Comparison of ENCODE assay signal across 28 cellular contexts in genomic region chr7:66751945-66752344, GRCh38.
"Had no signal": no experiment of that assay in that cellular context is flagged by ENCODE, and none has a peak within 500 bp of the region (broad histone marks: within the 10 kb centered on the region; RNA-seq: fewer than 3 reads in every experiment).

No MANE protein-coding gene starts in this region.

- DNase-seq: activated CD4-positive, alpha-beta T cell treated with anti-CD3 and anti-CD28 coated beads, Interleukin-2, amount 10 ng/mL, durations not matched to agents 24 days and 14 days; activated CD4-positive, alpha-beta T cell treated with anti-CD3 and anti-CD28 coated beads, Interleukin-2, amount 50 U/mL, for 4 hours; activated CD8-positive, alpha-beta T cell treated with anti-CD3 and anti-CD28 coated beads for 36 hours; activated gamma-delta T cell; activated naive CD4-positive, alpha-beta T cell treated with Interleukin-2 at 50 U/mL for 16 hours; activated T-cell treated with anti-CD3 and anti-CD28 coated beads, Interleukin-2, amount 50 U/mL, for 1 hour; activated T-cell treated with anti-CD3 and anti-CD28 coated beads, Interleukin-2, amount 50 U/mL, for 72 hours; anterior cingulate cortex; caudate nucleus; MM.1S; MV-4-11; NCI-H1092; NCI-H1436 treated with DMSO at 0.1 percent for 48 hours; NCI-H1694 treated with DMSO at 0.1 percent for 48 hours; NCI-H2029; NCI-H510A; NCI-H526; NCI-H748 treated with DMSO at 0.1 percent for 48 hours; NK-92 treated with Interleukin-12 subunit alpha and Interleukin-12 subunit beta, amount 100 ng/mL, for 24 hours; PC-3; Peyer's patch; RPMI8226; SIG-M5 had no signal

- H3K27me3 Mint-ChIP-seq: activated CD4-positive, alpha-beta T cell treated with anti-CD3 and anti-CD28 coated beads, Interleukin-2, amount 10 ng/mL, durations not matched to agents 24 days and 14 days; activated CD8-positive, alpha-beta T cell treated with anti-CD3 and anti-CD28 coated beads for 36 hours; brain had no signal

- H3K27ac Mint-ChIP-seq: activated CD4-positive, alpha-beta T cell treated with anti-CD3 and anti-CD28 coated beads, Interleukin-2, amount 10 ng/mL, durations not matched to agents 24 days and 14 days; activated CD8-positive, alpha-beta T cell treated with anti-CD3 and anti-CD28 coated beads for 36 hours; activated naive CD4-positive, alpha-beta T cell treated with anti-CD3 and anti-CD28 coated beads, Interleukin-2, amount 50 U/mL, for 72 hours; activated T-helper 2 cell treated with anti-CD3 and anti-CD28 coated beads, Interferon-gamma antibody, Interleukin-2, Interleukin-4, amounts not matched to agents 10 μg/mL and 5 μg/mL and 100 μg/mL, durations not matched to agents 14 hours and 24 hours and 36 hours; brain; T-helper 2 cell treated with Interferon-gamma antibody and Interleukin-4, amounts not matched to agents 5 μg/mL and 100 μg/mL, for 36 hours had no signal

- ATAC-seq: activated CD8-positive, alpha-beta T cell treated with anti-CD3 and anti-CD28 coated beads for 36 hours; activated naive CD4-positive, alpha-beta T cell treated with anti-CD3 and anti-CD28 coated beads, Interleukin-2, amount 50 U/mL, for 72 hours; Right ventricle myocardium inferior had no signal

- H3K36me3 Mint-ChIP-seq: activated naive CD4-positive, alpha-beta T cell treated with anti-CD3 and anti-CD28 coated beads, Interleukin-2, amount 50 U/mL, for 72 hours had no signal

- H3K4me3 Mint-ChIP-seq: activated CD4-positive, alpha-beta T cell treated with anti-CD3 and anti-CD28 coated beads, Interleukin-2, amount 10 ng/mL, durations not matched to agents 24 days and 14 days; activated CD8-positive, alpha-beta T cell treated with anti-CD3 and anti-CD28 coated beads for 36 hours; brain; T-helper 2 cell treated with Interferon-gamma antibody and Interleukin-4, amounts not matched to agents 5 μg/mL and 100 μg/mL, for 36 hours had no signal

- H3K9me3 Mint-ChIP-seq: activated CD4-positive, alpha-beta T cell treated with anti-CD3 and anti-CD28 coated beads, Interleukin-2, amount 10 ng/mL, durations not matched to agents 24 days and 14 days; activated CD8-positive, alpha-beta T cell treated with anti-CD3 and anti-CD28 coated beads for 36 hours; activated naive CD4-positive, alpha-beta T cell treated with anti-CD3 and anti-CD28 coated beads, Interleukin-2, amount 50 U/mL, for 72 hours; activated T-cell treated with anti-CD3 and anti-CD28 coated beads, Interleukin-2, amount 50 U/mL, for 72 hours; activated T-helper 2 cell treated with anti-CD3 and anti-CD28 coated beads, Interferon-gamma antibody, Interleukin-2, Interleukin-4, amounts not matched to agents 10 μg/mL and 5 μg/mL and 100 μg/mL, durations not matched to agents 14 hours and 24 hours and 36 hours; brain; T-helper 2 cell treated with Interferon-gamma antibody and Interleukin-4, amounts not matched to agents 5 μg/mL and 100 μg/mL, for 36 hours had no signal
